16 cellular contexts compared by ENCODE assay signal in genomic region chr3:178454714-178455113, GRCh38.
DNase-seq lines count a peak whose midpoint lies in the region; ATAC-seq, FAIRE-seq and TF ChIP-seq lines count a peak whose summit lies in the region.
"Had no signal": no experiment of that assay in that cellular context is flagged by ENCODE, and none has a peak within 500 bp of the region (broad histone marks: within the 10 kb centered on the region; RNA-seq: fewer than 3 reads in every experiment).

No MANE protein-coding gene starts in this region.

- H4K20me1 ChIP-seq in IMR-90 (ENCODE audit: insufficient read depth, low read length), result no peaks in the 10 kb centered on the region
- H4K20me1 ChIP-seq in H1 (replicated peaks in 1 of 2; ENCODE audit: control insufficient read depth in 1 of 2, insufficient read depth in 2 of 2, low read length in 2 of 2), result no peaks in the 10 kb centered on the region

- H3K27me3 ChIP-seq in IMR-90 (ENCODE audit: control insufficient read depth, insufficient read depth, low read length) (peaks cover 5% of the 10 kb centered on the region), H1 (replicated peaks in 1 of 4; ENCODE audit: control insufficient read depth in 3 of 4, extremely low read depth in 1 of 4, insufficient read depth in 3 of 4, low read length in 3 of 4) (no peaks in the 10 kb centered on the region), tibial artery (no peaks in the 10 kb centered on the region)
- H3K27me3 ChIP-seq: esophagus squamous epithelium had no signal

- no peak overlapping the region for H2AK9ac ChIP-seq in IMR-90 (replicated peaks; ENCODE audit: low read depth, low read length, poor library complexity)

- no peaks in the 10 kb centered on the region for H3K36me3 Mint-ChIP-seq in activated CD4-positive, alpha-beta memory T cell treated with anti-CD3 and anti-CD28 coated beads, Interleukin-2, amount 10 ng/mL, durations not matched to agents 7 days and 5 days (ENCODE audit: low read depth)
- H3K36me3 Mint-ChIP-seq: CD8-positive, alpha-beta T cell had no signal

- H3K4me3 ChIP-seq in IMR-90 (ENCODE audit: insufficient read depth, low read depth, low read length), result no peak overlapping the region
- H3K4me3 ChIP-seq in H1 (ENCODE audit: extremely low read depth in 1 of 4, insufficient read depth in 2 of 4, low read depth in 3 of 4, low read length in 4 of 4), result no peak overlapping the region
- H3K4me3 ChIP-seq in tibial artery, result no peak overlapping the region
- H3K4me3 ChIP-seq: esophagus squamous epithelium had no signal

- DNase-seq in IMR-90 (peak; percentile 27), H1 (ENCODE audit: low read depth in 1 of 2, low spot score in 2 of 2) (no peak), kidney tubule cell (ENCODE audit: low spot score) (peak; percentile 53), tibial artery (peak; percentile 52 to 68), RPMI8226 (no peak), NCI-H774 (lab: John Stamatoyannopoulos, UW) (no peak)
- DNase-seq in activated CD4-positive, alpha-beta memory T cell treated with anti-CD3 and anti-CD28 coated beads, Interleukin-2, amount 10 ng/mL, durations not matched to agents 7 days and 5 days, result no peak
- DNase-seq: activated CD4-positive, alpha-beta T cell treated with anti-CD3 and anti-CD28 coated beads, Interleukin-2, amount 10 ng/mL, durations not matched to agents 24 days and 14 days; CD8-positive, alpha-beta T cell; esophagus squamous epithelium; NCI-H187 treated with DMSO at 0.1 percent for 48 hours; stimulated activated CD4-positive, alpha-beta T cell treated with anti-CD3 and anti-CD28 coated beads, Interleukin-4, amount 100 ng/mL, for 1 hour; stimulated activated naive CD4-positive, alpha-beta T cell had no signal

- WGBS in IMR-90 (ENCODE audit: extremely low coverage in 2 of 2, insufficient read length in 1 of 2), 2 experiments, result no CpG with 5 or more reads among the region's 4 CpGs
- 96% methylated on average over 4 of the region's 4 CpGs; no CpG with 5 or more reads in 1 of the 2 experiments for WGBS in H1 (ENCODE audit: extremely low coverage in 1 of 2, insufficient coverage in 1 of 2, insufficient read length in 1 of 2, insufficient replicate concordance in 2 of 2, low coverage in 1 of 2, low lambda C conversion rate in 2 of 2, missing lambda C conversion rate in 1 of 2), 2 experiments

- TF ChIP-seq RAD21 in IMR-90 (IDR thresholded peaks at IDR 0.05; ENCODE audit: low read length), result no peak
- no peak for TF ChIP-seq RAD21 in H1 (IDR thresholded peaks at IDR 0.05 in 1 of 2, conservative IDR thresholded peaks at IDR 0.05 in 1 of 2; ENCODE audit: low read depth in 2 of 2, low read length in 2 of 2)

- H3K18ac ChIP-seq in IMR-90 (ENCODE audit: low read depth, low read length) (no peak overlapping the region), H1 (ENCODE audit: extremely low read depth, low read length) (no peak overlapping the region)

- no peak overlapping the region for H2AK5ac ChIP-seq in IMR-90 (ENCODE audit: low read depth, low read length)
- no peak overlapping the region for H2AK5ac ChIP-seq in H1 (ENCODE audit: low read depth, low read length)

- TF ChIP-seq POLR2A in IMR-90 (IDR thresholded peaks at IDR 0.05; ENCODE audit: low read depth, low read length) (no peak), H1 (IDR thresholded peaks at IDR 0.05; ENCODE audit: control extremely low read depth in 1 of 2, low read depth in 2 of 2, low read length in 2 of 2) (no peak)

- in situ Hi-C loops in IMR-90 (cut with MboI; ENCODE audit: low sequenced_read_pairs), result no loop called here

- H3K9me3 ChIP-seq in IMR-90 (ENCODE audit: control insufficient read depth, insufficient read depth, low read length) (no peaks in the 10 kb centered on the region), H1 (ENCODE audit: insufficient read depth in 2 of 2, low read depth in 1 of 2, low read length in 1 of 2) (no peaks in the 10 kb centered on the region), tibial artery (no peaks in the 10 kb centered on the region)
- H3K9me3 ChIP-seq: esophagus squamous epithelium had no signal

- no peak for FAIRE-seq in H1 (lab: Jason Lieb, UNC)
- FAIRE-seq: colon, H54 had no signal

- no peak overlapping the region for H3K27ac ChIP-seq in IMR-90 (ENCODE audit: insufficient read depth, low read length)
- no peak overlapping the region for H3K27ac ChIP-seq in H1 (ENCODE audit: low read depth, low read length)
- peak overlapping the region; percentile 10 to 14 for H3K27ac ChIP-seq in tibial artery
- H3K27ac ChIP-seq: esophagus squamous epithelium had no signal

- H3K4me3 Mint-ChIP-seq in activated CD4-positive, alpha-beta memory T cell treated with anti-CD3 and anti-CD28 coated beads, Interleukin-2, amount 10 ng/mL, durations not matched to agents 7 days and 5 days, result no peak overlapping the region
- H3K4me3 Mint-ChIP-seq: activated CD4-positive, alpha-beta T cell treated with anti-CD3 and anti-CD28 coated beads, Interleukin-2, amount 10 ng/mL, durations not matched to agents 24 days and 14 days; CD8-positive, alpha-beta T cell had no signal

- H2BK5ac ChIP-seq in IMR-90 (ENCODE audit: low read depth, low read length, poor library complexity, severe bottlenecking) (no peak overlapping the region), H1 (ENCODE audit: low read depth, low read length) (no peak overlapping the region)

- no peak overlapping the region for H2BK20ac ChIP-seq in IMR-90 (ENCODE audit: low read depth, low read length)
- no peak overlapping the region for H2BK20ac ChIP-seq in H1 (ENCODE audit: low read length)

- no peak overlapping the region for H4K91ac ChIP-seq in IMR-90 (ENCODE audit: insufficient read depth, low read depth, low read length)
- H4K91ac ChIP-seq in H1 (replicated peaks; ENCODE audit: insufficient read length, low read length), result no peak overlapping the region

- no peaks in the 10 kb centered on the region for H3K9me3 Mint-ChIP-seq in activated CD4-positive, alpha-beta memory T cell treated with anti-CD3 and anti-CD28 coated beads, Interleukin-2, amount 10 ng/mL, durations not matched to agents 7 days and 5 days
- H3K9me3 Mint-ChIP-seq: activated CD4-positive, alpha-beta T cell treated with anti-CD3 and anti-CD28 coated beads, Interleukin-2, amount 10 ng/mL, durations not matched to agents 24 days and 14 days; CD8-positive, alpha-beta T cell had no signal

- no peak overlapping the region for H2BK12ac ChIP-seq in H1 (ENCODE audit: low read depth, low read length)

- H3K23me2 ChIP-seq in H1 (ENCODE audit: low read depth, low read length), result no peaks in the 10 kb centered on the region; the same call in 1 of the 2 replicates

- H3K23ac ChIP-seq in IMR-90 (ENCODE audit: low read depth, low read length) (no peak overlapping the region), H1 (ENCODE audit: insufficient read length) (no peak overlapping the region)

- H3K27me3 Mint-ChIP-seq in activated CD4-positive, alpha-beta memory T cell treated with anti-CD3 and anti-CD28 coated beads, Interleukin-2, amount 10 ng/mL, durations not matched to agents 7 days and 5 days, result peaks cover 1% of the 10 kb centered on the region

- no peaks in the 10 kb centered on the region for H3K4me1 Mint-ChIP-seq in activated CD4-positive, alpha-beta memory T cell treated with anti-CD3 and anti-CD28 coated beads, Interleukin-2, amount 10 ng/mL, durations not matched to agents 7 days and 5 days
- H3K4me1 Mint-ChIP-seq: activated CD4-positive, alpha-beta T cell treated with anti-CD3 and anti-CD28 coated beads, Interleukin-2, amount 10 ng/mL, durations not matched to agents 24 days and 14 days had no signal

- H2BK15ac ChIP-seq in IMR-90 (ENCODE audit: low read depth, low read length) (no peak overlapping the region), H1 (ENCODE audit: low read length) (no peak overlapping the region)

- H3K79me1 ChIP-seq in IMR-90 (ENCODE audit: low read depth in 1 of 2, low read length in 2 of 2) (no peaks in the 10 kb centered on the region), H1 (ENCODE audit: low read depth, low read length) (no peaks in the 10 kb centered on the region)

- CTCF ChIA-PET in IMR-90 (lab: Yijun Ruan, JAX) (interaction anchor here (1.1 kb wide), 1 partner anchor 10 kb away, joined by 3 read pairs; no protein-coding TSS in a partner anchor), H1 (lab: Charles Lee; ENCODE audit: partially characterized antibody) (interaction anchor here (0.9 to 1.4 kb wide), 2 partner anchors 11 to 18 kb away, joined by 3 to 4 read pairs; no protein-coding TSS in a partner anchor)
- CTCF ChIA-PET in activated CD4-positive, alpha-beta memory T cell treated with anti-CD3 and anti-CD28 coated beads, Interleukin-2, amount 10 ng/mL, durations not matched to agents 7 days and 5 days (lab: Charles Lee), result no interaction called here

- TF ChIP-seq CTCF in IMR-90 (conservative IDR thresholded peaks at IDR 0.05; ENCODE audit: low read depth, low read length), result no peak
- TF ChIP-seq CTCF in H1 (IDR thresholded peaks at IDR 0.05; ENCODE audit: control extremely low read depth in 1 of 3, insufficient read depth in 1 of 3, low read depth in 1 of 3, low read length in 3 of 3), result no peak
- TF ChIP-seq CTCF in tibial artery (IDR thresholded peaks at IDR 0.05), result no peak

- POLR2A ChIA-PET in IMR-90 (lab: Charles Lee; ENCODE audit: unreplicated experiment), result no interaction called here
- POLR2A ChIA-PET in H1 (lab: Charles Lee; ENCODE audit: partially characterized antibody), result no interaction called here
- POLR2A ChIA-PET in activated CD4-positive, alpha-beta memory T cell treated with anti-CD3 and anti-CD28 coated beads, Interleukin-2, amount 10 ng/mL, durations not matched to agents 7 days and 5 days (lab: Charles Lee), result no interaction called here

- H2BK120ac ChIP-seq in IMR-90 (ENCODE audit: low read depth, low read length) (no peak overlapping the region), H1 (replicated peaks; ENCODE audit: low read depth, low read length) (no peak overlapping the region)

- H3K14ac ChIP-seq in IMR-90 (replicated peaks; ENCODE audit: low read depth, low read length) (no peak overlapping the region), H1 (ENCODE audit: insufficient read length) (no peak overlapping the region)

- no peaks in the 10 kb centered on the region for H3K9me1 ChIP-seq in IMR-90 (ENCODE audit: insufficient read depth, low read length)

- no peak overlapping the region for H3K4me2 ChIP-seq in IMR-90 (ENCODE audit: low read depth, low read length)
- no peak overlapping the region for H3K4me2 ChIP-seq in H1 (ENCODE audit: insufficient read depth in 1 of 2, low read depth in 2 of 2, low read length in 2 of 2)

- H3K36me3 ChIP-seq in IMR-90 (ENCODE audit: control insufficient read depth, insufficient read depth, low read length) (no peaks in the 10 kb centered on the region), H1 (ENCODE audit: control insufficient read depth in 2 of 4, insufficient read depth in 4 of 4, low read length in 3 of 4) (no peaks in the 10 kb centered on the region), tibial artery (no peaks in the 10 kb centered on the region)
- H3K36me3 ChIP-seq: esophagus squamous epithelium had no signal

- H2AFZ ChIP-seq in IMR-90 (replicated peaks; ENCODE audit: low read length, poor library complexity) (no peak overlapping the region), H1 (ENCODE audit: low read length) (peak overlapping the region; percentile 70; the same call in 1 of the 2 replicates)

- no peak overlapping the region for H4K5ac ChIP-seq in IMR-90 (ENCODE audit: low read depth, low read length)
- H4K5ac ChIP-seq in H1 (ENCODE audit: insufficient read length, low read depth, low read length), result no peak overlapping the region

- H4K8ac ChIP-seq in IMR-90 (ENCODE audit: low read depth in 2 of 2, low read length in 2 of 2) (no peak overlapping the region), H1 (ENCODE audit: extremely low read depth, insufficient read depth, low read length) (no peak overlapping the region)

- 0 out of 2 replicates have a peak, but pooled peaks have one; percentile 17 for ATAC-seq in IMR-90 (ENCODE audit: low read depth)
- no peak for ATAC-seq in HG02678 (IDR thresholded peaks at IDR 0.05; ENCODE audit: unreplicated experiment)
- ATAC-seq: CD8-positive, alpha-beta T cell had no signal

- TF ChIP-seq EP300 in H1 (IDR thresholded peaks at IDR 0.05; ENCODE audit: borderline replicate concordance in 1 of 2, low read depth in 2 of 2, low read length in 2 of 2), result no peak

- no peak overlapping the region for H3K9ac ChIP-seq in IMR-90 (ENCODE audit: low read depth, low read length)
- no peak overlapping the region for H3K9ac ChIP-seq in H1 (replicated peaks in 1 of 4; ENCODE audit: extremely low read depth in 1 of 4, low read depth in 3 of 4, low read length in 3 of 4)

- H3K4me1 ChIP-seq in IMR-90 (ENCODE audit: control insufficient read depth, insufficient read depth, low read length) (no peaks in the 10 kb centered on the region), H1 (replicated peaks in 1 of 4; ENCODE audit: control insufficient read depth in 3 of 4, insufficient read depth in 4 of 4, low read length in 3 of 4) (no peaks in the 10 kb centered on the region), tibial artery (peaks cover 0 to 28% (median 15%) of the 10 kb centered on the region in 4 donors)

- H3K56ac ChIP-seq in IMR-90 (ENCODE audit: extremely low read depth, insufficient read depth, low read length), result no peak overlapping the region
- no peak overlapping the region for H3K56ac ChIP-seq in H1 (replicated peaks; ENCODE audit: insufficient read length, low read depth, low read length)

- H3K4ac ChIP-seq in IMR-90 (ENCODE audit: low read depth, low read length), result no peak overlapping the region
- H3K4ac ChIP-seq in H1 (replicated peaks; ENCODE audit: insufficient read length, low read depth, low read length), result no peak overlapping the region

- no TSS peak for BruUV-seq in IMR-90 (replicated peaks; lab: Mats Ljungman, UMichigan)

- no peaks in the 10 kb centered on the region for H3K79me2 ChIP-seq in H1 (ENCODE audit: control insufficient read depth in 1 of 2, insufficient read depth in 2 of 2, low read length in 2 of 2)

- H3K27ac Mint-ChIP-seq in activated CD4-positive, alpha-beta memory T cell treated with anti-CD3 and anti-CD28 coated beads, Interleukin-2, amount 10 ng/mL, durations not matched to agents 7 days and 5 days, result no peak overlapping the region
- H3K27ac Mint-ChIP-seq: activated CD4-positive, alpha-beta T cell treated with anti-CD3 and anti-CD28 coated beads, Interleukin-2, amount 10 ng/mL, durations not matched to agents 24 days and 14 days; CD8-positive, alpha-beta T cell had no signal

- dilution Hi-C loops in IMR-90 (cut with HindIII; ENCODE audit: low sequenced_read_pairs, unreplicated experiment), result no loop called here

- intact Hi-C loops in IMR-90 (cut with micrococcal nuclease) (no loop called here), tibial artery (cut with DNase I; ENCODE audit: low total_unique reads) (no loop called here)

Comparison
In these comparisons a context has a peak if more than half of its experiments do, and no peak if none do; other contexts are left out.
1. DNase-seq: peak in IMR-90 (single experiment), kidney tubule cell (single experiment) and tibial artery (2 of 2); none in H1 (0 of 2), RPMI8226 (single experiment), NCI-H774 (single experiment) and activated CD4-positive, alpha-beta memory T cell treated with anti-CD3 and anti-CD28 coated beads, Interleukin-2, amount 10 ng/mL, durations not matched to agents 7 days and 5 days (single experiment).
2. H3K27ac ChIP-seq: peak in tibial artery (2 of 2); none in IMR-90 (single experiment) and H1 (single experiment).